Comparison of ENCODE assay signal across 10 cellular contexts in the genomic region with DNA sequence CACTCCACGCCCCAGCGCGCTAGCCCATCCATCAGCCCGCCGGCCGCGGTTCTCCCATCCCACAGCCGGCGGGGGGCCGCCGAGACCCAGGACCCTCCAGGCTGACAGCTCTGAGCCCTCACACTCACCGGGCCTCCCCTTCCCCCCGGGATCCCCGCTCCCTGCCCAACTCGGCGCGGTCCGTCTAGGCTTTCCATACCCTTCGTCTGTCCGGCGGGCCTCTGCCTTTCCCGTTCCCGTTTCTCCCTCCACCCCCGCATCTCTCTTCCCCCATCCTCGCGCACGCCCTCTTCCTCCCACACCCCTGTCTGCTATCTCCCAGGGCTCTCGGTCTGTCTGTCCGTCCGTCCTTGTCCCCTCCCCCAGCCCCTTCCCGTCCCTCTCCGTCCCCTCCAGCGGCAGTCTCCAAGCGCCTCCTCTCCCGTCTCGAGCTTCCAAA. TPM values are rescaled to one million over a fixed set of nuclear protein-coding genes. Genes with fewer than 3 reads are reported as not detected.
A peak's percentile ranks its signal among the peaks of the same experiment; 100 is the strongest.
DNase-seq lines count a peak whose midpoint lies in the region; ATAC-seq, FAIRE-seq and TF ChIP-seq lines count a peak whose summit lies in the region.
"Had no signal": no experiment of that assay in that cellular context is flagged by ENCODE, and none has a peak within 500 bp of the region (broad histone marks: within the 10 kb centered on the region; RNA-seq: fewer than 3 reads in every experiment).

No MANE protein-coding gene starts in this region.

- DNase-seq in NCI-H146 treated with DMSO at 0.1 percent for 48 hours (lab: John Stamatoyannopoulos, UW; ENCODE audit: unreplicated experiment) (peak; percentile 51), NCI-H146 (lab: John Stamatoyannopoulos, UW) (no peak), astrocyte (ENCODE audit: low read depth) (no peak), kidney glomerular epithelial cell (lab: John Stamatoyannopoulos, UW) (peak; percentile 60), ureter (ENCODE audit: low spot score) (no peak)

- H3K4me3 Mint-ChIP-seq in astrocyte (ENCODE audit: unreplicated experiment): no peak overlapping the region

- H3K36me3 Mint-ChIP-seq in astrocyte (ENCODE audit: low read depth, unreplicated experiment): no peaks in the 10 kb centered on the region

- no peak overlapping the region for H3K27ac ChIP-seq in astrocyte (ENCODE audit: low read depth, low read length)
- H3K27ac ChIP-seq in thymus (ENCODE audit: low read depth): no peak overlapping the region

- no peak for ATAC-seq in GM21786 (IDR thresholded peaks at IDR 0.05; ENCODE audit: unreplicated experiment)
- no peak for ATAC-seq in GM18858 (IDR thresholded peaks at IDR 0.05; ENCODE audit: unreplicated experiment)

- H3K4me1 Mint-ChIP-seq in astrocyte (ENCODE audit: low read depth, unreplicated experiment): peaks cover 5% of the 10 kb centered on the region

- H3K27ac Mint-ChIP-seq in astrocyte (ENCODE audit: unreplicated experiment): peak overlapping the region; percentile 78

- H3K27me3 ChIP-seq in astrocyte (ENCODE audit: insufficient read depth, low read length) (no peaks in the 10 kb centered on the region), thymus (ENCODE audit: control insufficient read depth, insufficient read depth) (peaks cover 14% of the 10 kb centered on the region)

- H3K4me2 ChIP-seq in astrocyte (ENCODE audit: low read length): peak overlapping the region; percentile 98

- peak overlapping the region; percentile 80 for H2AFZ ChIP-seq in astrocyte (ENCODE audit: low read depth, low read length)

- H4K20me1 ChIP-seq in astrocyte (ENCODE audit: insufficient read depth, low read length): no peaks in the 10 kb centered on the region

- no peaks in the 10 kb centered on the region for H3K9me3 Mint-ChIP-seq in astrocyte (ENCODE audit: unreplicated experiment)

- H3K36me3 ChIP-seq in astrocyte (ENCODE audit: insufficient read depth, low read length): no peaks in the 10 kb centered on the region
- H3K36me3 ChIP-seq in thymus (ENCODE audit: control insufficient read depth, insufficient read depth): no peaks in the 10 kb centered on the region

- H3K9me3 ChIP-seq in astrocyte (ENCODE audit: insufficient read depth, low read depth, low read length): no peaks in the 10 kb centered on the region
- no peaks in the 10 kb centered on the region for H3K9me3 ChIP-seq in thymus (ENCODE audit: control insufficient read depth)

- H3K4me1 ChIP-seq in astrocyte (ENCODE audit: insufficient read depth, low read length): peaks cover 20% of the 10 kb centered on the region
- peaks cover 2% of the 10 kb centered on the region for H3K4me1 ChIP-seq in thymus (ENCODE audit: control insufficient read depth, insufficient read depth, low read length)

- no peak for TF ChIP-seq CTCF in astrocyte (IDR thresholded peaks at IDR 0.05; ENCODE audit: insufficient read depth, low read depth, low read length)

- 4% methylated on average over 36 of the region's 36 CpGs for WGBS in thymus

- peaks cover 5% of the 10 kb centered on the region for H3K79me2 ChIP-seq in astrocyte (ENCODE audit: insufficient read depth, low read length)

- peak overlapping the region; percentile 81 for H3K9ac ChIP-seq in astrocyte (ENCODE audit: low read length)

- H3K27me3 Mint-ChIP-seq in astrocyte (ENCODE audit: low read depth, unreplicated experiment): no peaks in the 10 kb centered on the region

- peak overlapping the region; percentile 73 for H3K4me3 ChIP-seq in astrocyte (ENCODE audit: insufficient read depth, low read depth, low read length)
- peak overlapping the region; percentile 58 for H3K4me3 ChIP-seq in thymus (ENCODE audit: low read length)

- no peak for FAIRE-seq in astrocyte (lab: Jason Lieb, UNC)

RNA-seq across cellular contexts. Expression of a gene that starts 0.7 kb away (rescaled TPM):
- total RNA-seq in astrocyte: 27.3 TPM in 2 replicates
- polyA plus RNA-seq in thymus: 0.48 TPM
- 2.8 TPM for total RNA-seq in ureter

RNA-seq across cellular contexts. Expression of a gene that starts 5.2 kb away (rescaled TPM):
- 6.8 and 8.1 TPM in 2 replicates for total RNA-seq in astrocyte
- 8.8 TPM for polyA plus RNA-seq in thymus
- 20.2 TPM for total RNA-seq in ureter

RNA-seq across cellular contexts. Expression of a gene that starts 16.7 kb away (rescaled TPM):
- total RNA-seq in astrocyte (73.6 and 80.9 TPM in 2 replicates), ureter (248 TPM)
- 313 TPM for polyA plus RNA-seq in thymus

RNA-seq across cellular contexts. Expression of a gene that starts 27.7 kb away (rescaled TPM):
- total RNA-seq in astrocyte: 0.87 and 1.1 TPM in 2 replicates
- polyA plus RNA-seq in thymus: 0.59 TPM
- total RNA-seq in ureter: 5.3 TPM
- total RNA-seq: renal cortical epithelial cell; T-helper 2 cell treated with Interferon-gamma antibody and Interleukin-4, amounts not matched to agents 100 ng/mL and 5 ng/mL, for 36 hours had no signal

Comparison
In these comparisons a context has a peak if more than half of its experiments do, and no peak if none do; other contexts are left out.
1. DNase-seq: peak in NCI-H146 treated with DMSO at 0.1 percent for 48 hours (single experiment) and kidney glomerular epithelial cell (single experiment); none in NCI-H146 (single experiment), astrocyte (single experiment) and ureter (single experiment).